Comparison of ENCODE assay signal across 17 cellular contexts in genomic region chr7:44470628-44471245, GRCh38. TPM values are rescaled to one million over a fixed set of nuclear protein-coding genes. Genes with fewer than 3 reads are reported as not detected.
DNase-seq lines count a peak whose midpoint lies in the region; ATAC-seq and TF ChIP-seq lines count a peak whose summit lies in the region.
"Had no signal": no experiment of that assay in that cellular context is flagged by ENCODE, and none has a peak within 500 bp of the region (broad histone marks: within the 10 kb centered on the region; RNA-seq: fewer than 3 reads in every experiment).

No MANE protein-coding gene starts in this region.

- peaks cover 46% of the 10 kb centered on the region for H3K36me3 Mint-ChIP-seq in activated naive CD8-positive, alpha-beta T cell treated with anti-CD3 and anti-CD28 coated beads for 36 hours

- H3K27me3 ChIP-seq in left ventricle myocardium inferior (ENCODE audit: low read depth) (no peaks in the 10 kb centered on the region), liver (ENCODE audit: control insufficient read depth in 4 of 4, insufficient read depth in 4 of 4, low read length in 3 of 4) (no peaks in the 10 kb centered on the region), smooth muscle cell (ENCODE audit: low read depth) (no peaks in the 10 kb centered on the region)

- no peak for ATAC-seq in left cardiac atrium
- ATAC-seq: A549, HCT116 had no signal

- H3K9ac ChIP-seq in liver (ENCODE audit: low read depth in 1 of 2, low read length in 2 of 2) (no peak overlapping the region), smooth muscle cell (ENCODE audit: low read depth) (no peak overlapping the region)

- H3K4me1 ChIP-seq in left ventricle myocardium inferior (peaks cover 88% of the 10 kb centered on the region), liver (ENCODE audit: control insufficient read depth in 4 of 4, insufficient read depth in 4 of 4, low read length in 3 of 4) (peaks cover 8 to 38% (median 33%) of the 10 kb centered on the region in 4 donors), smooth muscle cell (ENCODE audit: low read depth) (no peaks in the 10 kb centered on the region)
- H3K4me1 ChIP-seq: A549 had no signal

- H3K79me2 ChIP-seq in smooth muscle cell (ENCODE audit: low read depth) = peaks cover 53% of the 10 kb centered on the region

- no peak overlapping the region for H2AFZ ChIP-seq in smooth muscle cell (ENCODE audit: low read depth)
- H2AFZ ChIP-seq: PC-9 had no signal

- H3K27ac ChIP-seq in left ventricle myocardium inferior (replicated peaks) (peak overlapping the region; percentile 1), liver (ENCODE audit: low read depth in 1 of 2, low read length in 2 of 2) (peak overlapping the region; percentile 37 to 68), smooth muscle cell (ENCODE audit: low read depth) (peak overlapping the region; percentile 35)
- H3K27ac ChIP-seq: A549, C4-2B, PC-9 had no signal

- H4K20me1 ChIP-seq in smooth muscle cell (ENCODE audit: low read depth) = peaks cover 98% of the 10 kb centered on the region

- peak overlapping the region; percentile 19 for H3K4me2 ChIP-seq in smooth muscle cell
- H3K4me2 ChIP-seq: A549, PC-9 had no signal

- DNase-seq in left ventricle myocardium inferior (no peak), left cardiac atrium (no peak), smooth muscle cell (lab: John Stamatoyannopoulos, UW; ENCODE audit: unreplicated experiment) (no peak), dedifferentiated amniotic fluid mesenchymal stem cell (ENCODE audit: extremely low spot score) (no peak), midbrain (lab: John Stamatoyannopoulos, UW) (no peak), glomerular visceral epithelial cell (ENCODE audit: extremely low spot score) (no peak)
- DNase-seq in activated naive CD8-positive, alpha-beta T cell treated with anti-CD3 and anti-CD28 coated beads for 36 hours = no peak
- DNase-seq: DMS79 treated with DMSO at 0.1 percent for 48 hours, NCI-H1048, NCI-H146, NCI-H2227 treated with DMSO at 0.1 percent for 48 hours, NCI-H526 treated with DMSO at 0.1 percent for 48 hours, PC-9 had no signal

- H3K27ac Mint-ChIP-seq in activated naive CD8-positive, alpha-beta T cell treated with anti-CD3 and anti-CD28 coated beads for 36 hours = peak overlapping the region; percentile 8

- H3K4me1 Mint-ChIP-seq in activated naive CD8-positive, alpha-beta T cell treated with anti-CD3 and anti-CD28 coated beads for 36 hours = peaks cover 60% of the 10 kb centered on the region

- intact Hi-C loops in left ventricle myocardium inferior (cut with micrococcal nuclease) = loop anchor here (10.0 kb wide), 2 partner anchors 76 to 226 kb away; no protein-coding TSS in a partner anchor
- intact Hi-C loops in left cardiac atrium (cut with DNase I) = no loop called here

- H3K9me3 ChIP-seq in left ventricle myocardium inferior (replicated peaks) = no peaks in the 10 kb centered on the region
- no peaks in the 10 kb centered on the region for H3K9me3 ChIP-seq in liver (ENCODE audit: control insufficient read depth in 4 of 4, low read length in 3 of 4)
- H3K9me3 ChIP-seq in smooth muscle cell (replicated peaks; ENCODE audit: low read depth) = no peaks in the 10 kb centered on the region
- H3K9me3 ChIP-seq: A549 had no signal

- peaks cover 18% of the 10 kb centered on the region for H3K36me3 ChIP-seq in left ventricle myocardium inferior
- H3K36me3 ChIP-seq in liver (ENCODE audit: control insufficient read depth in 4 of 4, insufficient read depth in 3 of 4, low read depth in 1 of 4, low read length in 3 of 4) = peaks cover 0 to 5% (median 2%) of the 10 kb centered on the region in 4 donors
- H3K36me3 ChIP-seq in smooth muscle cell (ENCODE audit: low read depth) = no peaks in the 10 kb centered on the region

- TF ChIP-seq RAD21 in liver (IDR thresholded peaks at IDR 0.05) = no peak

- H3K4me3 Mint-ChIP-seq in activated naive CD8-positive, alpha-beta T cell treated with anti-CD3 and anti-CD28 coated beads for 36 hours = no peak overlapping the region

- WGBS in liver = 57% methylated on average over 5 of the region's 5 CpGs
- WGBS in smooth muscle cell (ENCODE audit: low lambda C conversion rate) = 82% methylated on average over 5 of the region's 5 CpGs

- no peak overlapping the region for H3K4me3 ChIP-seq in left ventricle myocardium inferior
- H3K4me3 ChIP-seq in liver (ENCODE audit: low read depth in 1 of 3, low read length in 3 of 3) = no peak overlapping the region
- H3K4me3 ChIP-seq in smooth muscle cell = no peak overlapping the region
- H3K4me3 ChIP-seq: A549, PC-9 had no signal

- H3K9me3 Mint-ChIP-seq in activated naive CD8-positive, alpha-beta T cell treated with anti-CD3 and anti-CD28 coated beads for 36 hours = no peaks in the 10 kb centered on the region

- H3F3A ChIP-seq in smooth muscle cell (ENCODE audit: low read depth) = peaks cover 8% of the 10 kb centered on the region

- TF ChIP-seq CTCF in left ventricle myocardium inferior (IDR thresholded peaks at IDR 0.05; ENCODE audit: borderline replicate concordance) = no peak
- no peak for TF ChIP-seq CTCF in liver (IDR thresholded peaks at IDR 0.05; ENCODE audit: low read depth, low read length, missing input control)
- TF ChIP-seq CTCF in smooth muscle cell (IDR thresholded peaks at IDR 0.05; ENCODE audit: borderline replicate concordance, insufficient read depth, poor library complexity, severe bottlenecking) = no peak

- no peaks in the 10 kb centered on the region for H3K27me3 Mint-ChIP-seq in activated naive CD8-positive, alpha-beta T cell treated with anti-CD3 and anti-CD28 coated beads for 36 hours

TF ChIP-seq in liver, 16 proteins besides CTCF, POLR2A, EP300 and RAD21 (continues in another document):
- TF ChIP-seq GABPA (IDR thresholded peaks at IDR 0.05 in 1 of 2, conservative IDR thresholded peaks at IDR 0.05 in 1 of 2) (no peak), ZBTB33 (IDR thresholded peaks at IDR 0.05) (no peak), FOXA2 (IDR thresholded peaks at IDR 0.05) (peak; percentile 14), YY1 (IDR thresholded peaks at IDR 0.05) (peak; percentile 35), EGR1 (IDR thresholded peaks at IDR 0.05; ENCODE audit: low read depth in 2 of 2) (no peak), FOXA1 (IDR thresholded peaks at IDR 0.05) (no peak), MAX (IDR thresholded peaks at IDR 0.05) (no peak), ATF3 (IDR thresholded peaks at IDR 0.05) (no peak), NR2F2 (IDR thresholded peaks at IDR 0.05) (no peak), HNF4G (IDR thresholded peaks at IDR 0.05) (peak; percentile 11), RXRA (IDR thresholded peaks at IDR 0.05) (peak; percentile 34 to 55), JUND (IDR thresholded peaks at IDR 0.05) (no peak), TAF1 (conservative IDR thresholded peaks at IDR 0.05) (no peak), REST (IDR thresholded peaks at IDR 0.05) (no peak), SP1 (IDR thresholded peaks at IDR 0.05) (no peak)

RNA-seq across cellular contexts. Expression of gene NUDCD3, which starts 19.7 kb away (rescaled TPM):
- 107 TPM for total RNA-seq in left ventricle myocardium inferior
- 100 to 1,000 TPM in 1 of 2 donors, 10 to 100 TPM in 1; 83.7 to 104 TPM for total RNA-seq in left cardiac atrium
- total RNA-seq in activated naive CD8-positive, alpha-beta T cell treated with anti-CD3 and anti-CD28 coated beads for 36 hours = 10 to 100 TPM; 94.9 to 96.9 TPM
- total RNA-seq in liver = 10 to 100 TPM; 22.1 to 30.7 TPM
- polyA plus RNA-seq in liver = 10 to 100 TPM; 15.4 to 26.4 TPM
- total RNA-seq in smooth muscle cell = 27.9 and 32.2 TPM in 2 replicates
- polyA plus RNA-seq in smooth muscle cell = 56.3 and 67.5 TPM in 2 replicates

Comparison
In these comparisons a context has a peak if more than half of its experiments do, and no peak if none do; other contexts are left out.
1. H3K27ac ChIP-seq: peak in every context shown above with its lines; median percentile 52 in liver; 35 in smooth muscle cell; 1 in left ventricle myocardium inferior.